In genomic region chr6:161134550-161135298, GRCh38 we compare ENCODE assay signal across 10 cellular contexts.
"Had no signal": no experiment of that assay in that cellular context is flagged by ENCODE, and none has a peak within 500 bp of the region (broad histone marks: within the 10 kb centered on the region; RNA-seq: fewer than 3 reads in every experiment).

No MANE protein-coding gene starts in this region.

- H3K36me3 Mint-ChIP-seq: activated naive CD8-positive, alpha-beta T cell had no signal

- H3K27me3 ChIP-seq: breast epithelium, gastroesophageal sphincter, right atrium auricular region, tibial nerve had no signal

- H3K4me3 ChIP-seq: breast epithelium, gastroesophageal sphincter, right atrium auricular region, tibial nerve had no signal

- DNase-seq: activated CD4-positive, CD25-positive, alpha-beta regulatory T cell; activated T-cell treated with anti-CD3 and anti-CD28 coated beads, Interleukin-2, amount 50 U/mL, for 1 hour; effector CD4-positive, alpha-beta T cell; small intestine had no signal

- H3K9me3 ChIP-seq: breast epithelium, gastroesophageal sphincter, right atrium auricular region, tibial nerve had no signal

- H3K27me3 Mint-ChIP-seq: activated naive CD8-positive, alpha-beta T cell had no signal

- H3K4me3 Mint-ChIP-seq: activated naive CD8-positive, alpha-beta T cell; T-helper 1 cell treated with Interleukin-12 subunit alpha and Interleukin-12 subunit beta and Interleukin-4 antibody, amounts not matched to agents 30 μg/mL and 1 μg/mL, for 36 hours had no signal

- H3K36me3 ChIP-seq: breast epithelium had no signal

- H3K9me3 Mint-ChIP-seq: T-helper 1 cell treated with Interleukin-12 subunit alpha and Interleukin-12 subunit beta and Interleukin-4 antibody, amounts not matched to agents 30 μg/mL and 1 μg/mL, for 36 hours had no signal

- H3K4me1 ChIP-seq: breast epithelium, gastroesophageal sphincter, right atrium auricular region had no signal

- H3K27ac ChIP-seq: gastroesophageal sphincter, right atrium auricular region, tibial nerve had no signal

- H3K27ac Mint-ChIP-seq: activated naive CD8-positive, alpha-beta T cell; T-helper 1 cell treated with Interleukin-12 subunit alpha and Interleukin-12 subunit beta and Interleukin-4 antibody, amounts not matched to agents 30 μg/mL and 1 μg/mL, for 36 hours had no signal

- ATAC-seq: gastroesophageal sphincter had no signal
